ENCODE assay signal across 14 cellular contexts in genomic region chr12:83573676-83574075, GRCh38.
DNase-seq lines count a peak whose midpoint lies in the region; ATAC-seq and TF ChIP-seq lines count a peak whose summit lies in the region.
"Had no signal": no experiment of that assay in that cellular context is flagged by ENCODE, and none has a peak within 500 bp of the region (broad histone marks: within the 10 kb centered on the region; RNA-seq: fewer than 3 reads in every experiment).

No MANE protein-coding gene starts in this region.

- no peak overlapping the region for H3K4ac ChIP-seq in mesendoderm (ENCODE audit: low read depth, low read length)

- no peak for ATAC-seq in GM21825 (IDR thresholded peaks at IDR 0.05; ENCODE audit: unreplicated experiment)

- H3K4me3 ChIP-seq in cardiac fibroblast (replicated peaks in 1 of 2; ENCODE audit: low read depth in 2 of 2, low read length in 2 of 2) (no peak overlapping the region), mesendoderm (ENCODE audit: low read length) (no peak overlapping the region)

- no peaks in the 10 kb centered on the region for H3K27me3 ChIP-seq in mesendoderm (ENCODE audit: insufficient read depth, low read length, poor library complexity)

- no peaks in the 10 kb centered on the region for H3K79me2 ChIP-seq in mesendoderm (ENCODE audit: control insufficient read depth, insufficient read depth, low read length)

- WGBS in mesendoderm (ENCODE audit: extremely low coverage, insufficient coverage, low lambda C conversion rate) = no CpG with 5 or more reads among the region's 4 CpGs

- no peak overlapping the region for H2BK15ac ChIP-seq in mesendoderm (replicated peaks; ENCODE audit: low read depth)

- H3K23ac ChIP-seq in mesendoderm (ENCODE audit: low read length) = no peak overlapping the region

- no peak overlapping the region for H3K56ac ChIP-seq in mesendoderm (ENCODE audit: low read length)

- H4K5ac ChIP-seq in mesendoderm (ENCODE audit: low read length) = no peak overlapping the region

- H2AK5ac ChIP-seq in mesendoderm (ENCODE audit: low read length) = no peak overlapping the region

- H3K27ac Mint-ChIP-seq in CD14-positive monocyte = no peak overlapping the region
- H3K27ac Mint-ChIP-seq: activated naive CD4-positive, alpha-beta T cell treated with anti-CD3 and anti-CD28 coated beads, Interleukin-2, amount 10 ng/mL, durations not matched to agents 7 days and 5 days; nephron had no signal

- no peak overlapping the region for H4K8ac ChIP-seq in mesendoderm (ENCODE audit: low read depth, low read length)

- H3K4me1 ChIP-seq in mesendoderm (ENCODE audit: control insufficient read depth, low read depth, low read length) = no peaks in the 10 kb centered on the region

- no peak overlapping the region for H3K4me2 ChIP-seq in mesendoderm (ENCODE audit: low read length)

- no peak overlapping the region for H2BK5ac ChIP-seq in mesendoderm (ENCODE audit: low read length)

- H3K36me3 Mint-ChIP-seq in CD14-positive monocyte = no peaks in the 10 kb centered on the region
- H3K36me3 Mint-ChIP-seq: activated naive CD4-positive, alpha-beta T cell treated with anti-CD3 and anti-CD28 coated beads, Interleukin-2, amount 10 ng/mL, durations not matched to agents 7 days and 5 days had no signal

- no peak overlapping the region for H3K9ac ChIP-seq in mesendoderm (ENCODE audit: low read length)

- H3K4me1 Mint-ChIP-seq in CD14-positive monocyte = no peaks in the 10 kb centered on the region
- H3K4me1 Mint-ChIP-seq: activated naive CD4-positive, alpha-beta T cell treated with anti-CD3 and anti-CD28 coated beads, Interleukin-2, amount 10 ng/mL, durations not matched to agents 7 days and 5 days; nephron had no signal

- peaks cover 0 to 9% (median 4%) of the 10 kb centered on the region in 7 donors for H3K9me3 Mint-ChIP-seq in CD14-positive monocyte

- H3K27me3 Mint-ChIP-seq in CD14-positive monocyte (ENCODE audit: low read depth in 3 of 3) = no peaks in the 10 kb centered on the region
- H3K27me3 Mint-ChIP-seq: activated naive CD4-positive, alpha-beta T cell treated with anti-CD3 and anti-CD28 coated beads, Interleukin-2, amount 10 ng/mL, durations not matched to agents 7 days and 5 days had no signal

- H3K79me1 ChIP-seq in mesendoderm (ENCODE audit: low read length) = no peaks in the 10 kb centered on the region

- intact Hi-C loops in CD14-positive monocyte (cut with micrococcal nuclease) = no loop called here

- no peaks in the 10 kb centered on the region for H3K36me3 ChIP-seq in mesendoderm (ENCODE audit: control insufficient read depth, insufficient read depth, low read length)

- no peak overlapping the region for H3K18ac ChIP-seq in mesendoderm (ENCODE audit: low read length)

- H2BK120ac ChIP-seq in mesendoderm (ENCODE audit: low read depth, low read length) = no peak overlapping the region

- TF ChIP-seq CTCF in cardiac fibroblast (IDR thresholded peaks at IDR 0.05; ENCODE audit: low read depth, low read length) = no peak
- no peak for TF ChIP-seq CTCF in CD14-positive monocyte (IDR thresholded peaks at IDR 0.05)

- no peak overlapping the region for H3K27ac ChIP-seq in mesendoderm (ENCODE audit: low read depth, low read length)

- no peak overlapping the region for H3K4me3 Mint-ChIP-seq in CD14-positive monocyte
- H3K4me3 Mint-ChIP-seq: activated naive CD4-positive, alpha-beta T cell treated with anti-CD3 and anti-CD28 coated beads, Interleukin-2, amount 10 ng/mL, durations not matched to agents 7 days and 5 days; nephron had no signal

- DNase-seq in DMS53 (lab: John Stamatoyannopoulos, UW) (peak; percentile 77), NCI-H226 (peak; percentile 93), cardiac fibroblast (ENCODE audit: low read depth in 2 of 2) (peak; percentile 4 to 19), mesendoderm (peak; percentile 1), anterior cingulate cortex (lab: John Stamatoyannopoulos, UW) (no peak), CD14-positive monocyte (ENCODE audit: low spot score) (no peak), MV-4-11 (lab: John Stamatoyannopoulos, UW) (no peak)
- DNase-seq: activated CD4-positive, alpha-beta T cell treated with anti-CD3 and anti-CD28 coated beads, Interleukin-2, amount 50 U/mL, for 1 hour; activated naive CD4-positive, alpha-beta T cell treated with anti-CD3 and anti-CD28 coated beads, Interleukin-2, amount 10 ng/mL, durations not matched to agents 7 days and 5 days; effector memory CD4-positive, alpha-beta T cell; NCI-H2081; stimulated activated CD4-positive, alpha-beta T cell treated with anti-CD3 and anti-CD28 coated beads, Interleukin-2, amount 100 ng/mL, for 24 hours had no signal

Comparison
In these comparisons a context has a peak if more than half of its experiments do, and no peak if none do; other contexts are left out.
1. DNase-seq: peak in DMS53 (single experiment), NCI-H226 (single experiment), cardiac fibroblast (2 of 2) and mesendoderm (single experiment); none in anterior cingulate cortex (0 of 58), CD14-positive monocyte (single experiment) and MV-4-11 (single experiment).